19 cellular contexts compared by ENCODE assay signal in genomic region chr9:129148463-129149204, GRCh38. TPM values are rescaled to one million over a fixed set of nuclear protein-coding genes. Genes with fewer than 3 reads are reported as not detected.
DNase-seq lines count a peak whose midpoint lies in the region; ATAC-seq and TF ChIP-seq lines count a peak whose summit lies in the region.
"Had no signal": no experiment of that assay in that cellular context is flagged by ENCODE, and none has a peak within 500 bp of the region (broad histone marks: within the 10 kb centered on the region; RNA-seq: fewer than 3 reads in every experiment).

No MANE protein-coding gene starts in this region.

- H3K27me3 ChIP-seq in gastrocnemius medialis = no peaks in the 10 kb centered on the region

- H3K4me1 Mint-ChIP-seq in progenitor cell of endocrine pancreas (ENCODE audit: low read depth) = peaks cover 21% of the 10 kb centered on the region

- H3K9me3 ChIP-seq in gastrocnemius medialis = no peaks in the 10 kb centered on the region

- H3K36me3 Mint-ChIP-seq in progenitor cell of endocrine pancreas (ENCODE audit: insufficient read depth) = peaks cover 12% of the 10 kb centered on the region

- peak overlapping the region in 1 of 2 donors; percentile 87 for H3K27ac ChIP-seq in coronary artery
- H3K27ac ChIP-seq in gastrocnemius medialis = peak overlapping the region in 3 of 4 donors; percentile 95 to 100 (median 99)
- H3K27ac ChIP-seq: WERI-Rb-1 had no signal

- H3K4me1 ChIP-seq in gastrocnemius medialis = peaks cover 37 to 41% of the 10 kb centered on the region in 2 donors

- intact Hi-C loops in gastrocnemius medialis (cut with DNase I; ENCODE audit: low total_unique reads) = no loop called here

- in situ Hi-C loops in gastrocnemius medialis (cut with MboI; ENCODE audit: low sequenced_read_pairs in 4 of 4) = loop anchor here in 2 of 4 donors (25.0 kb wide), 2 partner anchors 339 to 639 kb away; no protein-coding TSS in a partner anchor

- POLR2A ChIA-PET in GM10248 (lab: Yijun Ruan, JAX) = no interaction called here

- DNase-seq in GM10248 (ENCODE audit: extremely low spot score) (peak; percentile 60), coronary artery (ENCODE audit: low spot score) (peak; percentile 65), gastrocnemius medialis (no peak), progenitor cell of endocrine pancreas (ENCODE audit: low spot score, unreplicated experiment) (no peak)
- DNase-seq in activated CD4-positive, alpha-beta T cell treated with anti-CD3 and anti-CD28 coated beads for 1 hour = no peak
- DNase-seq: activated gamma-delta T cell; AML-193; aorta; DMS 273 treated with DMSO at 0.1 percent for 48 hours; head of caudate nucleus; islet precursor cell; MV-4-11; occipital lobe; stimulated activated naive CD8-positive, alpha-beta T cell treated with anti-CD3 and anti-CD28 coated beads, Interleukin-15, Interleukin-2, amounts not matched to agents 100 U/mL and 50 U/mL, for 24 hours; SW 1271; WERI-Rb-1 had no signal

- no peak for TF ChIP-seq CTCF in GM10248 (IDR thresholded peaks at IDR 0.05; ENCODE audit: control extremely low read depth, extremely low read depth, low read depth, missing control alignments)
- TF ChIP-seq CTCF in coronary artery (IDR thresholded peaks at IDR 0.05) = no peak
- no peak for TF ChIP-seq CTCF in gastrocnemius medialis (IDR thresholded peaks at IDR 0.05 in 4 of 5, conservative IDR thresholded peaks at IDR 0.05 in 1 of 5)
- no peak for TF ChIP-seq CTCF in progenitor cell of endocrine pancreas (IDR thresholded peaks at IDR 0.05; ENCODE audit: unreplicated experiment)

- no peaks in the 10 kb centered on the region for H3K36me3 ChIP-seq in gastrocnemius medialis

- H3K4me3 ChIP-seq in coronary artery (no peak overlapping the region), gastrocnemius medialis (no peak overlapping the region)

- H3K9me3 Mint-ChIP-seq in progenitor cell of endocrine pancreas (ENCODE audit: low read depth) = no peaks in the 10 kb centered on the region

- CTCF ChIA-PET in GM10248 (lab: Yijun Ruan, JAX) = interaction anchor here (26.3 to 40.2 kb wide), 2 partner anchors 12 to 17 kb away, joined by 680 read pairs; partner anchors contain the start of gene IER5L

- H3K27me3 Mint-ChIP-seq in progenitor cell of endocrine pancreas = no peaks in the 10 kb centered on the region

- H3K27ac Mint-ChIP-seq in progenitor cell of endocrine pancreas = no peak overlapping the region

- no peak overlapping the region for H3K4me3 Mint-ChIP-seq in progenitor cell of endocrine pancreas (ENCODE audit: low read depth)

- TF ChIP-seq POLR2A in gastrocnemius medialis (IDR thresholded peaks at IDR 0.05) = no peak

- ATAC-seq in HG03342 (IDR thresholded peaks at IDR 0.05; ENCODE audit: unreplicated experiment) = peak; percentile 55
- ATAC-seq in gastrocnemius medialis = no peak
- ATAC-seq in GM19455 (IDR thresholded peaks at IDR 0.05; ENCODE audit: unreplicated experiment) = no peak
- no peak for ATAC-seq in GM18907 (IDR thresholded peaks at IDR 0.05; ENCODE audit: unreplicated experiment)
- ATAC-seq: stimulated activated naive CD8-positive, alpha-beta T cell treated with anti-CD3 and anti-CD28 coated beads, Interleukin-15, Interleukin-2, amounts not matched to agents 100 U/mL and 50 U/mL, for 24 hours had no signal

RNA-seq across cellular contexts. Expression of gene IER5L, which starts 29.4 kb away (rescaled TPM):
- total RNA-seq in gastrocnemius medialis (1 to 10 TPM in 3 of 4 donors, under 1 TPM in 1; 0.92 to 3.4 (median 2.9) TPM), progenitor cell of endocrine pancreas (21.8 and 22.6 TPM in 2 replicates)

RNA-seq across cellular contexts. Expression of gene PTPA, which starts 37.4 kb away (rescaled TPM):
- total RNA-seq in gastrocnemius medialis (10 to 100 TPM; 37.6 to 71.6 (median 53.5) TPM), progenitor cell of endocrine pancreas (135 and 145 TPM in 2 replicates)

RNA-seq across cellular contexts. Expression of gene CRAT, which starts 38.0 kb away (rescaled TPM):
- total RNA-seq in gastrocnemius medialis (100 to 1,000 TPM; 137 to 167 (median 144) TPM), progenitor cell of endocrine pancreas (19.0 and 20.5 TPM in 2 replicates)

Comparison
In these comparisons a context has a peak if more than half of its experiments do, and no peak if none do; other contexts are left out.
1. DNase-seq: peak in GM10248 (single experiment) and coronary artery (single experiment); none in gastrocnemius medialis (0 of 2), progenitor cell of endocrine pancreas (single experiment) and activated CD4-positive, alpha-beta T cell treated with anti-CD3 and anti-CD28 coated beads for 1 hour (single experiment).